ENCODE assay signal across 8 cellular contexts in the genomic region with DNA sequence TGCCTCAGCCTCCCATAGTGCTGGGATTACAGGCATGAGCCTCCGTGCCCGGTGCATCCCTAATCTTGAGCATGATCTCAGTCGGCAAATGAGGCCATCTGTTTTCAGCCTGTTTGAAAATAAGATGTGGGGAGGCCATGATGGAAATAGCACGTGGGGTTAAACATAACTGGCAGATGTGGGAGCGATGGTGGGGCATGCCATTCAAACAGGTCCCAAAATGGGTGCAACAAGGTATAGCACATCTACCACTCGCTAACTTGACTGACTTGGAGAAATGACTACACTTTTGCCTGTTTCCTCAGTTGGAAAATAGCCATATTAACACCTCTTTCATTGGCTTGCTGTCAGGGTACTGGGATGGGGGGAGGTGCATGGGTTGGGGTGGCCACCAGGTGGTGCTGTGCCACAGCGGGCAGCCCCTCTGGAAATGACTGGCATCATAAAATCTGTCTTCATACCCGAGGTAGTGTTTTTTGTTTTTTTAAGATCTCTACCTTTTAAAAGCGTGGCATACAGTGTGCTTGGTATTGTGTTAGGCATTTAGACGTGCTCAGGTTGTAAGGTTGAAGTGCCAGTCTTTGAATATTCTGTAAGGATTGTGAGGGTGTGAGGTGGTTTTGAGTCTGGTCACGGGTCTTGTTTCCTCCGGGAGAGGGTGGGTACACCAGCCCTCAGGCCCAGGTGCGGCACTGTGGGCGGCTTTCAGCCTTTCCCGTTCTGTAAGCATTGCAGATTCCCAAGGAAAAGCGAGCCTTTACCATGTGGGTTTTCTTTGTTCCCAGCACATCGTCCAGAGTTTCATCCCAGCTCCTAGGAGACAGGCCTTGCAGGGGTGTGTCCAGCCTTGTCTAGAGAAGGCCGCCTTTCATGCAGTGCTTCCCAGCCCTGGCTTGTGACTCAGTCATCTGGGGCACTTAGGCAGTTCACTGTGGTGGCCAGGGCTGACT. TPM values are rescaled to one million over a fixed set of nuclear protein-coding genes. Genes with fewer than 3 reads are reported as not detected.
DNase-seq lines count a peak whose midpoint lies in the region; ATAC-seq, FAIRE-seq and TF ChIP-seq lines count a peak whose summit lies in the region.

No MANE protein-coding gene starts in this region.

- TF ChIP-seq POLR2A in GM18505 (IDR thresholded peaks at IDR 0.05; ENCODE audit: borderline replicate concordance, extremely low read depth, insufficient read depth, insufficient read length): peak; percentile 48
- TF ChIP-seq POLR2A in HepG2 (IDR thresholded peaks at IDR 0.05; ENCODE audit: insufficient read depth in 1 of 2, low read depth in 2 of 2, low read length in 2 of 2): peak in 1 of 2 experiments; percentile 71; a peak in 2 of 4 replicates

- no peaks in the 10 kb centered on the region for H3K9me3 Mint-ChIP-seq in activated CD4-positive, alpha-beta T cell treated with anti-CD3 and anti-CD28 coated beads, Interleukin-2, amount 10 ng/mL, durations not matched to agents 7 days and 5 days

- H3K36me3 ChIP-seq in colonic mucosa (peaks cover 6% of the 10 kb centered on the region), HepG2 (replicated peaks in 1 of 2; ENCODE audit: control insufficient read depth in 1 of 2, insufficient read depth in 2 of 2, low read length in 2 of 2) (peaks cover 28 to 50% of the 10 kb centered on the region in 2 experiments)

- DNase-seq in AG04449 (ENCODE audit: low read depth, low spot score) (no peak), NCI-H2227 (lab: John Stamatoyannopoulos, UW; ENCODE audit: unreplicated experiment) (peak; percentile 62), colonic mucosa (peak; percentile 71), HepG2 (ENCODE audit: low spot score) (peak; percentile 44)
- DNase-seq in activated CD4-positive, alpha-beta T cell treated with anti-CD3 and anti-CD28 coated beads, Interleukin-2, amount 10 ng/mL, durations not matched to agents 7 days and 5 days: peak; percentile 78
- DNase-seq in stimulated activated CD4-positive, alpha-beta T cell treated with anti-CD3 and anti-CD28 coated beads, TNF-alpha, amount 100 ng/mL, for 24 hours (ENCODE audit: low read depth in 3 of 3): peak; percentile 54 to 76 (median 75)

- peaks cover 58% of the 10 kb centered on the region for H4K20me1 ChIP-seq in HepG2 (ENCODE audit: insufficient read depth, low read length)

- no peak overlapping the region for H3K4me2 ChIP-seq in HepG2 (ENCODE audit: low read depth, low read length)

- no peak overlapping the region for H2AFZ ChIP-seq in HepG2 (ENCODE audit: low read length)

- H3K4me3 ChIP-seq in AG04449 (ENCODE audit: low read depth, low read length): no peak overlapping the region
- H3K4me3 ChIP-seq in colonic mucosa: no peak overlapping the region
- H3K4me3 ChIP-seq in HepG2 (replicated peaks in 1 of 3; ENCODE audit: insufficient read depth in 1 of 3, low read depth in 2 of 3, low read length in 3 of 3): no peak overlapping the region

- H3K9ac ChIP-seq in colonic mucosa (ENCODE audit: low read depth in 2 of 2, low read length in 2 of 2) (no peak overlapping the region), HepG2 (ENCODE audit: insufficient read depth, low read depth, low read length) (no peak overlapping the region)

- peaks cover 27% of the 10 kb centered on the region for H3K79me2 ChIP-seq in HepG2 (ENCODE audit: insufficient read depth, low read length)

- H3K4me1 ChIP-seq in colonic mucosa (peaks cover 24% of the 10 kb centered on the region), HepG2 (ENCODE audit: insufficient read depth, low read length) (peaks cover 67% of the 10 kb centered on the region)

- peaks cover 7% of the 10 kb centered on the region for H3K27me3 ChIP-seq in colonic mucosa
- peaks cover 0 to 8% of the 10 kb centered on the region in 2 experiments; a peak in 2 of 5 replicates for H3K27me3 ChIP-seq in HepG2 (ENCODE audit: control insufficient read depth in 1 of 2, insufficient read depth in 2 of 2, low read length in 2 of 2)

- peaks cover 67% of the 10 kb centered on the region for H3K4me1 Mint-ChIP-seq in activated CD4-positive, alpha-beta T cell treated with anti-CD3 and anti-CD28 coated beads, Interleukin-2, amount 10 ng/mL, durations not matched to agents 7 days and 5 days

- WGBS in HepG2 (ENCODE audit: low lambda C conversion rate): 78% methylated on average over 18 of the region's 18 CpGs

- BruUV-seq in HepG2 (replicated peaks; lab: Mats Ljungman, UMichigan): TSS peak; percentile 2

- FAIRE-seq in HepG2 (lab: Jason Lieb, UNC): peak; percentile 95

- peak; percentile 66 for TF ChIP-seq RAD21 in HepG2 (CRISPR knock-in tag; IDR thresholded peaks at IDR 0.05)

- POLR2A ChIA-PET in AG04449 (lab: Yijun Ruan, JAX) (interaction anchor here (1.1 kb wide), 1 partner anchor 7 kb away, joined by 3 read pairs; no protein-coding TSS in a partner anchor), HepG2 (lab: Yijun Ruan, JAX) (no interaction called here)
- POLR2A ChIA-PET in activated CD4-positive, alpha-beta T cell treated with anti-CD3 and anti-CD28 coated beads, Interleukin-2, amount 10 ng/mL, durations not matched to agents 7 days and 5 days (lab: Charles Lee): no interaction called here

- peak overlapping the region; percentile 33 for H3K27ac Mint-ChIP-seq in activated CD4-positive, alpha-beta T cell treated with anti-CD3 and anti-CD28 coated beads, Interleukin-2, amount 10 ng/mL, durations not matched to agents 7 days and 5 days

- CTCF ChIA-PET in AG04449 (lab: Yijun Ruan, JAX): interaction anchor here (0.9 to 11.2 kb wide), 4 partner anchors 9 to 247 kb away, joined by 3 to 101 read pairs (median 6); a partner anchor contains a TSS
- CTCF ChIA-PET in activated CD4-positive, alpha-beta T cell treated with anti-CD3 and anti-CD28 coated beads, Interleukin-2, amount 10 ng/mL, durations not matched to agents 7 days and 5 days (lab: Charles Lee): interaction anchor here (1.0 to 1.7 kb wide), 2 partner anchors 11 to 75 kb away, joined by 3 to 10 read pairs; no protein-coding TSS in a partner anchor
- CTCF ChIA-PET in HepG2 (lab: Yijun Ruan, JAX; ENCODE audit: low intra/inter-chr PET ratio, low total read pairs): no interaction called here

- TF ChIP-seq CTCF in AG04449 (IDR thresholded peaks at IDR 0.05; ENCODE audit: insufficient read depth, low read length, missing control alignments) (peak; percentile 92), colonic mucosa (IDR thresholded peaks at IDR 0.05) (peak; percentile 97), HepG2 (CRISPR knock-in tag; IDR thresholded peaks at IDR 0.05) (peak; percentile 94)

- H3K27me3 Mint-ChIP-seq in activated CD4-positive, alpha-beta T cell treated with anti-CD3 and anti-CD28 coated beads, Interleukin-2, amount 10 ng/mL, durations not matched to agents 7 days and 5 days: peaks cover 3% of the 10 kb centered on the region

- 0 out of 4 replicates have a peak, but pooled peaks of 1 of the 2 experiments have one; percentile 4 for TF ChIP-seq EP300 in HepG2 (IDR thresholded peaks at IDR 0.05; ENCODE audit: low read depth in 2 of 2, low read length in 2 of 2)
- no peak for TF ChIP-seq EP300 in HepG2 (CRISPR knock-in tag; IDR thresholded peaks at IDR 0.05; ENCODE audit: borderline replicate concordance)

- intact Hi-C loops in colonic mucosa (cut with DNase I): loop anchor here (5.0 kb wide), 2 partner anchors 87 to 152 kb away; a partner anchor contains a TSS
- intact Hi-C loops in HepG2 (cut with micrococcal nuclease; ENCODE audit: unreplicated experiment): no loop called here

- H3K4me3 Mint-ChIP-seq in activated CD4-positive, alpha-beta T cell treated with anti-CD3 and anti-CD28 coated beads, Interleukin-2, amount 10 ng/mL, durations not matched to agents 7 days and 5 days: no peak overlapping the region

- ATAC-seq in GM18505 (IDR thresholded peaks at IDR 0.05; ENCODE audit: unreplicated experiment): no peak
- peak; percentile 17 for ATAC-seq in HepG2
- no peak for ATAC-seq in HG02642 (IDR thresholded peaks at IDR 0.05; ENCODE audit: poor library complexity, unreplicated experiment)

- H3K27ac ChIP-seq in colonic mucosa: no peak overlapping the region
- no peak overlapping the region for H3K27ac ChIP-seq in HepG2 (ENCODE audit: extremely low read length, insufficient read depth, low read length)

- H3K9me3 ChIP-seq in colonic mucosa (no peaks in the 10 kb centered on the region), HepG2 (ENCODE audit: low read length) (no peaks in the 10 kb centered on the region)

- peaks cover 42% of the 10 kb centered on the region for H3K36me3 Mint-ChIP-seq in activated CD4-positive, alpha-beta T cell treated with anti-CD3 and anti-CD28 coated beads, Interleukin-2, amount 10 ng/mL, durations not matched to agents 7 days and 5 days (ENCODE audit: low read depth)

- in situ Hi-C loops in HepG2 (cut with HindIII; ENCODE audit: extremely low pct_ligation_motif_present, low pct_unique_long_range_greater_than_20kb): no loop called here

RNA-seq across cellular contexts. Expression of a gene that starts 2.9 kb away (rescaled TPM):
- 10 to 100 TPM; 10.2 to 11.9 TPM for total RNA-seq in activated CD4-positive, alpha-beta T cell treated with anti-CD3 and anti-CD28 coated beads, Interleukin-2, amount 10 ng/mL, durations not matched to agents 7 days and 5 days
- total RNA-seq in colonic mucosa (1 to 10 TPM in 1 of 2 donors, under 1 TPM in 1; 0.86 to 2.9 TPM), HepG2 (2016; rRNA removed; fragmentation: Illumina TruSeq; extraction: Trizol) (0.32 and 0.77 TPM in 2 replicates)
- 0.09 and 0.20 TPM in 2 replicates for total RNA-seq in HepG2 (2016; cell fraction: cytosol; rRNA removed; fragmentation: Illumina TruSeq; extraction: Trizol; ENCODE audit: low read depth)
- total RNA-seq in HepG2 (2016; cell fraction: insoluble cytoplasmic fraction; rRNA removed; fragmentation: Illumina TruSeq; extraction: Trizol): 0.56 and 0.83 TPM in 2 replicates
- total RNA-seq in HepG2 (2016; cell fraction: membrane; rRNA removed; fragmentation: Illumina TruSeq; extraction: Trizol): 0.56 and 0.76 TPM in 2 replicates
- total RNA-seq in HepG2 (2016; cell fraction: nucleus; rRNA removed; fragmentation: Illumina TruSeq; extraction: Trizol): 0.72 and 1.6 TPM in 2 replicates
- polyA plus RNA-seq in HepG2 (2011; rRNA removed): 0.96 and 1.6 TPM in 2 replicates
- polyA plus RNA-seq in HepG2 (2011; cell fraction: cytosol; rRNA removed): 0.88 and 1.1 TPM in 2 replicates
- 1.7 and 2.0 TPM in 2 replicates for polyA plus RNA-seq in HepG2 (2011; cell fraction: nucleus; rRNA removed)
- 0.34 and 1.0 TPM in 2 replicates for polyA plus RNA-seq in HepG2 (2012)
- 0.05 and 0.17 TPM in 2 replicates for polyA plus RNA-seq in HepG2 (2016; cell fraction: cytosol; fragmentation: Illumina TruSeq; extraction: Trizol; ENCODE audit: low read depth)
- 0.27 and 0.61 TPM in 2 replicates for polyA plus RNA-seq in HepG2 (2016; cell fraction: insoluble cytoplasmic fraction; fragmentation: Illumina TruSeq; extraction: Trizol; ENCODE audit: low read depth)
- 0.23 and 0.50 TPM in 2 replicates for polyA plus RNA-seq in HepG2 (2016; cell fraction: membrane; fragmentation: Illumina TruSeq; extraction: Trizol; ENCODE audit: low read depth)
- polyA plus RNA-seq in HepG2 (2016; cell fraction: nucleus; fragmentation: Illumina TruSeq; extraction: Trizol; ENCODE audit: insufficient read depth, low read depth): 1.9 and 2.0 TPM in 2 replicates
- 3.4 and 3.8 TPM in 2 replicates for polyA minus RNA-seq in HepG2 (2011; rRNA and poly(A)+ RNA removed; ENCODE audit: low replicate concordance)
- polyA minus RNA-seq in HepG2 (2011; cell fraction: cytosol; rRNA and poly(A)+ RNA removed): 0.18 and 0.89 TPM in 2 replicates
- polyA minus RNA-seq in HepG2 (2011; cell fraction: nucleus; rRNA and poly(A)+ RNA removed): 0.52 and 1.1 TPM in 2 replicates

RNA-seq across cellular contexts. Expression of a gene that starts 7.0 kb away (rescaled TPM):
- total RNA-seq in activated CD4-positive, alpha-beta T cell treated with anti-CD3 and anti-CD28 coated beads, Interleukin-2, amount 10 ng/mL, durations not matched to agents 7 days and 5 days: 1,000 to 10,000 TPM; 1,114 to 1,326 TPM
- total RNA-seq in colonic mucosa (100 to 1,000 TPM; 723 to 795 TPM), HepG2 (2016; rRNA removed; fragmentation: Illumina TruSeq; extraction: Trizol) (2,370 and 2,621 TPM in 2 replicates)
- 2,846 and 3,171 TPM in 2 replicates for total RNA-seq in HepG2 (2016; cell fraction: cytosol; rRNA removed; fragmentation: Illumina TruSeq; extraction: Trizol; ENCODE audit: low read depth)
- total RNA-seq in HepG2 (2016; cell fraction: insoluble cytoplasmic fraction; rRNA removed; fragmentation: Illumina TruSeq; extraction: Trizol): 2,344 and 2,494 TPM in 2 replicates
- total RNA-seq in HepG2 (2016; cell fraction: membrane; rRNA removed; fragmentation: Illumina TruSeq; extraction: Trizol): 4,564 and 4,636 TPM in 2 replicates
- 746 and 817 TPM in 2 replicates for total RNA-seq in HepG2 (2016; cell fraction: nucleus; rRNA removed; fragmentation: Illumina TruSeq; extraction: Trizol)
- 2,077 and 2,372 TPM in 2 replicates for polyA plus RNA-seq in HepG2 (2011; rRNA removed)
- 407 and 1,119 TPM in 2 replicates for polyA plus RNA-seq in HepG2 (2011; cell fraction: cytosol; rRNA removed)
- 463 and 488 TPM in 2 replicates for polyA plus RNA-seq in HepG2 (2011; cell fraction: nucleus; rRNA removed)
- polyA plus RNA-seq in HepG2 (2012): 4,774 and 5,492 TPM in 2 replicates
- 3,783 and 3,983 TPM in 2 replicates for polyA plus RNA-seq in HepG2 (2016; cell fraction: cytosol; fragmentation: Illumina TruSeq; extraction: Trizol; ENCODE audit: low read depth)
- polyA plus RNA-seq in HepG2 (2016; cell fraction: insoluble cytoplasmic fraction; fragmentation: Illumina TruSeq; extraction: Trizol; ENCODE audit: low read depth): 2,521 and 2,667 TPM in 2 replicates
- 4,834 and 4,888 TPM in 2 replicates for polyA plus RNA-seq in HepG2 (2016; cell fraction: membrane; fragmentation: Illumina TruSeq; extraction: Trizol; ENCODE audit: low read depth)
- polyA plus RNA-seq in HepG2 (2016; cell fraction: nucleus; fragmentation: Illumina TruSeq; extraction: Trizol; ENCODE audit: insufficient read depth, low read depth): 1,405 and 1,472 TPM in 2 replicates
- polyA minus RNA-seq in HepG2 (2011; rRNA and poly(A)+ RNA removed; ENCODE audit: low replicate concordance): 264 and 339 TPM in 2 replicates
- polyA minus RNA-seq in HepG2 (2011; cell fraction: cytosol; rRNA and poly(A)+ RNA removed): 484 and 523 TPM in 2 replicates
- 268 and 368 TPM in 2 replicates for polyA minus RNA-seq in HepG2 (2011; cell fraction: nucleus; rRNA and poly(A)+ RNA removed)
